In genomic region chr4:151618858-151619257, GRCh38 we compare ENCODE assay signal across 4 cellular contexts.
"Had no signal": no experiment of that assay in that cellular context is flagged by ENCODE, and none has a peak within 500 bp of the region (broad histone marks: within the 10 kb centered on the region; RNA-seq: fewer than 3 reads in every experiment).

No MANE protein-coding gene starts in this region.

- H3K4me3 Mint-ChIP-seq: GM23338, H9 had no signal

- H3K27ac Mint-ChIP-seq: GM23338, H9 had no signal

- DNase-seq: H9, HCEC 1CT, IMR-90 had no signal

- ATAC-seq: GM23338 had no signal

- H3K4me3 ChIP-seq: GM23338 had no signal

- H3K9me3 Mint-ChIP-seq: GM23338, H9 had no signal
